Comparison of ENCODE assay signal across 12 cellular contexts in the genomic region with DNA sequence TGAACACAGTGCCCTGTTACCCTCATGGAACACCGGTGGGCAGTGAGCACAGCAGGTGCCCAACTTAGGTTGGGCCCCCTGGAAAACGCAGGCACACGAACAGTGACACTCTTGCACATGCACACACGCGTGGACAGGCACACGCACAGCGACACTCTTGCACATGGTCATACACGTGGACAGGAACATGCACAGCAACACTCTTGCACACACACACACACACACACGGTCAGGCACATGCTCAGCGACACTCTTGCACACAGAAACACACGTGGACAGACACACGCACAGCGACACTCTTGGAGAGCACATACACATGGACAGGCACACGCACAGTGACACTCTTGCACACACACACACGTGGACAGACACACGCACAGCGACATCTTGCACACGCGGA.
DNase-seq lines count a peak whose midpoint lies in the region; FAIRE-seq and TF ChIP-seq lines count a peak whose summit lies in the region.
"Had no signal": no experiment of that assay in that cellular context is flagged by ENCODE, and none has a peak within 500 bp of the region (broad histone marks: within the 10 kb centered on the region; RNA-seq: fewer than 3 reads in every experiment).

No MANE protein-coding gene starts in this region.

- no CpG with 5 or more reads among the region's 19 CpGs for WGBS in H9 (ENCODE audit: extremely low coverage, insufficient read length, low lambda C conversion rate)
- 90% methylated on average over 19 of the region's 19 CpGs; no CpG with 5 or more reads in 1 of the 2 experiments for WGBS in H1 (ENCODE audit: extremely low coverage in 1 of 2, insufficient coverage in 1 of 2, insufficient read length in 1 of 2, insufficient replicate concordance in 2 of 2, low coverage in 1 of 2, low lambda C conversion rate in 2 of 2, missing lambda C conversion rate in 1 of 2), 2 experiments
- 97% methylated on average over 19 of the region's 19 CpGs for WGBS in hepatocyte (ENCODE audit: low lambda C conversion rate, missing lambda C conversion rate)

- no peak for TF ChIP-seq RAD21 in H1 (IDR thresholded peaks at IDR 0.05 in 1 of 2, conservative IDR thresholded peaks at IDR 0.05 in 1 of 2; ENCODE audit: low read depth in 2 of 2, low read length in 2 of 2)

- H3K9ac ChIP-seq in BLaER1 treated with 17β-estradiol and CSF1 and Interleukin-3, amounts not matched to agents 10 nM and 100 nM, result no peak overlapping the region
- H3K9ac ChIP-seq in H9 (ENCODE audit: extremely low read depth, insufficient read length, low read length), result no peak overlapping the region
- H3K9ac ChIP-seq in H1 (replicated peaks in 1 of 4; ENCODE audit: extremely low read depth in 1 of 4, low read depth in 3 of 4, low read length in 3 of 4), result no peak overlapping the region
- H3K9ac ChIP-seq in colonic mucosa (ENCODE audit: low read depth in 2 of 2, low read length in 2 of 2), result no peak overlapping the region

- no peak overlapping the region for H3K4me3 Mint-ChIP-seq in H9
- H3K4me3 Mint-ChIP-seq: CD8-positive, alpha-beta memory T cell had no signal

- H3T11ph ChIP-seq in H9 (ENCODE audit: low read length), result no peak overlapping the region

- H3K79me1 ChIP-seq in H9 (ENCODE audit: insufficient read depth, low read depth, low read length, poor library complexity, severe bottlenecking) (no peaks in the 10 kb centered on the region), H1 (ENCODE audit: low read depth, low read length) (0 out of 2 replicates have a peak, but pooled peaks cover 3% of the 10 kb centered on the region)

- H2BK20ac ChIP-seq in H9 (ENCODE audit: low read depth, low read length, poor library complexity, severe bottlenecking) (no peak overlapping the region), H1 (ENCODE audit: low read length) (no peak overlapping the region)

- TF ChIP-seq CTCF in H9 (conservative IDR thresholded peaks at IDR 0.05) (no peak), H1 (IDR thresholded peaks at IDR 0.05; ENCODE audit: control extremely low read depth in 1 of 3, insufficient read depth in 1 of 3, low read depth in 1 of 3, low read length in 3 of 3) (no peak), colonic mucosa (IDR thresholded peaks at IDR 0.05) (no peak), hepatocyte (IDR thresholded peaks at IDR 0.05; ENCODE audit: poor library complexity) (no peak)

- no peak overlapping the region for H2BK12ac ChIP-seq in H9 (ENCODE audit: insufficient read length, low read depth, low read length)
- H2BK12ac ChIP-seq in H1 (ENCODE audit: low read depth, low read length), result peak overlapping the region; percentile 52; the same call in 1 of the 2 replicates

- H3K4ac ChIP-seq in H9 (ENCODE audit: low read depth, low read length) (no peak overlapping the region), H1 (replicated peaks; ENCODE audit: insufficient read length, low read depth, low read length) (peak overlapping the region; percentile 58)

- no peaks in the 10 kb centered on the region for H3K79me2 ChIP-seq in H9 (ENCODE audit: insufficient read depth, low read length)
- H3K79me2 ChIP-seq in H1 (ENCODE audit: control insufficient read depth in 1 of 2, insufficient read depth in 2 of 2, low read length in 2 of 2), result no peaks in the 10 kb centered on the region
- no peaks in the 10 kb centered on the region for H3K79me2 ChIP-seq in hepatocyte

- no peaks in the 10 kb centered on the region; a peak in 1 of 22 replicates for H3K9me3 ChIP-seq in BLaER1 treated with 17β-estradiol and CSF1 and Interleukin-3, amounts not matched to agents 10 nM and 100 nM (replicated peaks in 1 of 11)
- H3K9me3 ChIP-seq in H9 (ENCODE audit: control insufficient read depth, low read depth, low read length), result no peaks in the 10 kb centered on the region
- H3K9me3 ChIP-seq in H1 (ENCODE audit: insufficient read depth in 2 of 2, low read depth in 1 of 2, low read length in 1 of 2), result no peaks in the 10 kb centered on the region; a peak in 1 of 4 replicates
- no peaks in the 10 kb centered on the region for H3K9me3 ChIP-seq in colonic mucosa
- H3K9me3 ChIP-seq in hepatocyte (ENCODE audit: low read depth), result no peaks in the 10 kb centered on the region
- H3K9me3 ChIP-seq: BE2C, Caco-2 had no signal

- H2BK5ac ChIP-seq in H9 (ENCODE audit: insufficient read length, low read length) (no peak overlapping the region), H1 (ENCODE audit: low read depth, low read length) (peak overlapping the region; percentile 37; the same call in 1 of the 2 replicates)

- H3K56ac ChIP-seq in H9 (ENCODE audit: insufficient read length, low read depth, low read length) (no peak overlapping the region), H1 (replicated peaks; ENCODE audit: insufficient read length, low read depth, low read length) (no peak overlapping the region)

- H3K4me1 ChIP-seq in BLaER1 treated with 17β-estradiol and CSF1 and Interleukin-3, amounts not matched to agents 10 nM and 100 nM, result peaks cover 58 to 83% (median 73%) of the 10 kb centered on the region in 10 experiments
- H3K4me1 ChIP-seq in H9 (ENCODE audit: insufficient read depth, low read length) (no peaks in the 10 kb centered on the region), H1 (replicated peaks in 1 of 4; ENCODE audit: control insufficient read depth in 3 of 4, insufficient read depth in 4 of 4, low read length in 3 of 4) (no peaks in the 10 kb centered on the region; a peak in 1 of 7 replicates), colonic mucosa (no peaks in the 10 kb centered on the region), hepatocyte (ENCODE audit: insufficient read depth) (no peaks in the 10 kb centered on the region)
- H3K4me1 ChIP-seq: A549, BE2C, Caco-2 had no signal

- H3K23me2 ChIP-seq in H9 (ENCODE audit: insufficient read length, low read depth, low read length, poor library complexity, severe bottlenecking) (no peaks in the 10 kb centered on the region), H1 (ENCODE audit: low read depth, low read length) (no peaks in the 10 kb centered on the region)

- H3K4me2 ChIP-seq in BLaER1 treated with 17β-estradiol and CSF1 and Interleukin-3, amounts not matched to agents 10 nM and 100 nM, result peak overlapping the region; percentile 60 to 76 (median 71)
- H3K4me2 ChIP-seq in H9 (ENCODE audit: insufficient read depth, insufficient read length, low read length) (no peak overlapping the region), H1 (ENCODE audit: insufficient read depth in 1 of 2, low read depth in 2 of 2, low read length in 2 of 2) (no peak overlapping the region), hepatocyte (no peak overlapping the region)
- H3K4me2 ChIP-seq: A549 had no signal

- POLR2A ChIA-PET in H1 (lab: Charles Lee; ENCODE audit: partially characterized antibody), result no interaction called here

- H3K4me3 ChIP-seq in BLaER1 treated with 17β-estradiol and CSF1 and Interleukin-3, amounts not matched to agents 10 nM and 100 nM, result no peak overlapping the region
- no peak overlapping the region for H3K4me3 ChIP-seq in H1 (ENCODE audit: extremely low read depth in 1 of 4, insufficient read depth in 2 of 4, low read depth in 3 of 4, low read length in 4 of 4)
- H3K4me3 ChIP-seq in colonic mucosa, result no peak overlapping the region
- H3K4me3 ChIP-seq in hepatocyte, result no peak overlapping the region
- H3K4me3 ChIP-seq: A549 had no signal

- H3K18ac ChIP-seq in H9 (ENCODE audit: insufficient read length, low read depth, low read length) (no peak overlapping the region), H1 (ENCODE audit: extremely low read depth, low read length) (no peak overlapping the region)

- H3K27ac Mint-ChIP-seq in H9, result peak overlapping the region in 1 of 3 experiments; percentile 16; a peak in 1 of 7 replicates
- H3K27ac Mint-ChIP-seq: CD8-positive, alpha-beta memory T cell had no signal

- H4K20me1 ChIP-seq in BLaER1 treated with 17β-estradiol and CSF1 and Interleukin-3, amounts not matched to agents 10 nM and 100 nM, result no peaks in the 10 kb centered on the region
- H4K20me1 ChIP-seq in H9 (ENCODE audit: control insufficient read depth, insufficient read depth, insufficient read length), result no peaks in the 10 kb centered on the region
- H4K20me1 ChIP-seq in H1 (replicated peaks in 1 of 2; ENCODE audit: control insufficient read depth in 1 of 2, insufficient read depth in 2 of 2, low read length in 2 of 2), result no peaks in the 10 kb centered on the region
- H4K20me1 ChIP-seq in hepatocyte (ENCODE audit: insufficient read depth, poor library complexity, severe bottlenecking), result no peaks in the 10 kb centered on the region

- H3K23ac ChIP-seq in H9 (ENCODE audit: insufficient read length, low read depth, low read length) (peak overlapping the region; percentile 34), H1 (ENCODE audit: insufficient read length) (no peak overlapping the region)

- H4K91ac ChIP-seq in H9 (ENCODE audit: insufficient read length, low read depth, low read length), result no peak overlapping the region
- peak overlapping the region; percentile 84 for H4K91ac ChIP-seq in H1 (replicated peaks; ENCODE audit: insufficient read length, low read length)

- no peaks in the 10 kb centered on the region for H3K27me3 ChIP-seq in BLaER1 treated with 17β-estradiol and CSF1 and Interleukin-3, amounts not matched to agents 10 nM and 100 nM
- H3K27me3 ChIP-seq in H9 (ENCODE audit: insufficient read depth, low read length) (no peaks in the 10 kb centered on the region), H1 (replicated peaks in 1 of 4; ENCODE audit: control insufficient read depth in 3 of 4, extremely low read depth in 1 of 4, insufficient read depth in 3 of 4, low read length in 3 of 4) (no peaks in the 10 kb centered on the region), colonic mucosa (no peaks in the 10 kb centered on the region), hepatocyte (no peaks in the 10 kb centered on the region)
- H3K27me3 ChIP-seq: BE2C had no signal

- H2BK120ac ChIP-seq in H9 (ENCODE audit: low read depth, low read length, poor library complexity, severe bottlenecking), result no peak overlapping the region
- no peak overlapping the region for H2BK120ac ChIP-seq in H1 (replicated peaks; ENCODE audit: low read depth, low read length)

- H4K8ac ChIP-seq in H9 (replicated peaks; ENCODE audit: insufficient read length, low read depth, low read length) (no peak overlapping the region), H1 (ENCODE audit: extremely low read depth, insufficient read depth, low read length) (no peak overlapping the region; the same call in none of the 2 replicates)

- intact Hi-C loops in posterior vena cava (cut with DNase I) (no loop called here), colonic mucosa (cut with DNase I) (no loop called here)

- H3K9me2 ChIP-seq in hepatocyte (replicated peaks; ENCODE audit: insufficient read depth), result no peaks in the 10 kb centered on the region

- no peak for TF ChIP-seq EP300 in H1 (IDR thresholded peaks at IDR 0.05; ENCODE audit: borderline replicate concordance in 1 of 2, low read depth in 2 of 2, low read length in 2 of 2)

- H3K36me3 ChIP-seq in BLaER1 treated with 17β-estradiol and CSF1 and Interleukin-3, amounts not matched to agents 10 nM and 100 nM, result no peaks in the 10 kb centered on the region
- H3K36me3 ChIP-seq in H1 (ENCODE audit: control insufficient read depth in 2 of 4, insufficient read depth in 4 of 4, low read length in 3 of 4) (no peaks in the 10 kb centered on the region), colonic mucosa (no peaks in the 10 kb centered on the region), hepatocyte (replicated peaks; ENCODE audit: insufficient read depth, low read depth) (no peaks in the 10 kb centered on the region)
- H3K36me3 ChIP-seq: BE2C had no signal

- H2BK15ac ChIP-seq in H9 (ENCODE audit: low read depth, low read length) (no peak overlapping the region), H1 (ENCODE audit: low read length) (0 out of 2 replicates have a peak overlapping the region, but pooled peaks have one; percentile 48)

- no peak for TF ChIP-seq POLR2A in H1 (IDR thresholded peaks at IDR 0.05; ENCODE audit: control extremely low read depth in 1 of 2, low read depth in 2 of 2, low read length in 2 of 2)

- H3K27me3 Mint-ChIP-seq in H9 (ENCODE audit: low read depth), result no peaks in the 10 kb centered on the region

- H4K5ac ChIP-seq in H9 (ENCODE audit: insufficient read length, low read depth, low read length) (no peak overlapping the region), H1 (ENCODE audit: insufficient read length, low read depth, low read length) (no peak overlapping the region)

- CTCF ChIA-PET in H1 (lab: Charles Lee; ENCODE audit: partially characterized antibody), result no interaction called here

- H3K4me1 Mint-ChIP-seq in H9, result peaks cover 11 to 12% of the 10 kb centered on the region in 2 experiments
- H3K4me1 Mint-ChIP-seq: CD8-positive, alpha-beta memory T cell had no signal

- H3K9me3 Mint-ChIP-seq in H9, result no peaks in the 10 kb centered on the region

- DNase-seq in H9 (no peak), H1 (ENCODE audit: low read depth in 1 of 2, low spot score in 2 of 2) (no peak), posterior vena cava (ENCODE audit: low spot score) (peak; percentile 42), amygdala (lab: John Stamatoyannopoulos, UW) (no peak), colonic mucosa (no peak), hepatocyte (ENCODE audit: low spot score) (no peak)
- DNase-seq: BE2C; Caco-2; CD8-positive, alpha-beta memory T cell had no signal

- H2AK5ac ChIP-seq in H9 (ENCODE audit: insufficient read length, low read length) (no peak overlapping the region), H1 (ENCODE audit: low read depth, low read length) (peak overlapping the region; percentile 13; the same call in 1 of the 2 replicates)

- H3K27ac ChIP-seq in BLaER1 treated with 17β-estradiol and CSF1 and Interleukin-3, amounts not matched to agents 10 nM and 100 nM, result no peak overlapping the region
- no peak overlapping the region for H3K27ac ChIP-seq in H9 (ENCODE audit: insufficient read length, low read depth, low read length)
- no peak overlapping the region for H3K27ac ChIP-seq in H1 (ENCODE audit: low read depth, low read length)
- no peak overlapping the region for H3K27ac ChIP-seq in colonic mucosa
- H3K27ac ChIP-seq in hepatocyte, result no peak overlapping the region
- H3K27ac ChIP-seq: A549 had no signal

- no peaks in the 10 kb centered on the region; a peak in 2 of 7 replicates for H3K36me3 Mint-ChIP-seq in H9 (ENCODE audit: insufficient read depth in 1 of 3, low read depth in 3 of 3)

- H3K14ac ChIP-seq in H9 (ENCODE audit: insufficient read depth, low read length) (no peak overlapping the region), H1 (ENCODE audit: insufficient read length) (no peak overlapping the region)

- H2AFZ ChIP-seq in H9 (ENCODE audit: low read length), result no peak overlapping the region
- no peak overlapping the region for H2AFZ ChIP-seq in H1 (ENCODE audit: low read length)
- H2AFZ ChIP-seq in hepatocyte, result no peak overlapping the region

- no peak for FAIRE-seq in H1 (lab: Jason Lieb, UNC)
- FAIRE-seq: A549, H54 had no signal

Comparison
In these comparisons a context has a peak if more than half of its experiments do, and no peak if none do; other contexts are left out.
1. H3K4me2 ChIP-seq: peak in BLaER1 treated with 17β-estradiol and CSF1 and Interleukin-3, amounts not matched to agents 10 nM and 100 nM (11 of 11); none in H9 (single experiment), H1 (0 of 2) and hepatocyte (single experiment).